ENCODE assay signal across 1 cellular context in the genomic region with DNA sequence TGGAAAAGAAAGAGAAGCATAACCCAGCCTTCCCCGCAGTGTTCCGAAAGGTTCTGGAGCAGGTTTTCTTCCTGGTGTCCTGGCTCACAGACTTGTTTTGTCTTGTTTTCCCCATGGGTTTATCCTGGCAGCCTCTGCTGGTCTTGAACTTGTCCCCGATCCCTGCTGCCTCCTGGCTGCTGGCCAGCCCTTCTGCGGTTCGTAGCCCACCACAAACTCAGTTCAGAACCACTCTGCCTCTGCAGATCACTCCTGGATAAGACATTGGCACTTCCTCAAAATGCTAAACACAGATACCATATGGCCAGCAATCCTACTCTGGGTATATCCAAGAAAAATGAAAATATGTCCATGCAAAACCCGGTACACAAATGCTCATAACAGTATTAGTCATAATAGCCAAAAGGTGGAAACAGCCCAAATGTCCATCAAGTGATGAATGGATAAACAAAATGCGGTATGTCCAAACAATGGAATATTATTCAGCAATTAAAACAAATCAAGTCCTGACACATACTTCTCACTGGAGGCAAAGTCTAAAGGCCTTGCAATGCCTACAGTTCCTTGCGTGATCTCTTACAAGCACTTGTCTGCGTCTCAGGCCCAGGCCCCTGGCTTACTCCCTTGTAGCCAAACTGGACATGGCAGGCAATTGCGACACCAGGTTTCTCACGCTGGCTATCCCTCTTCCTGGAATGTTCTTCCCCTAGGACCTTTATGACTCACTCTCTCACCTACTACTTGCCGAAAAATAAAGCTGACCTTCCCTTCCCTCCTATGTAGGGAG.
TF ChIP-seq lines count a peak whose summit lies in the region.

No MANE protein-coding gene starts in this region.

TF ChIP-seq in K562, 482 proteins besides CTCF, POLR2A, EP300 and RAD21:
- TF ChIP-seq ZNF77 (CRISPR knock-in tag; IDR thresholded peaks at IDR 0.05) (no peak), SPI1 (IDR thresholded peaks at IDR 0.05; ENCODE audit: borderline replicate concordance, low read depth, low read length) (peak; percentile 73), RHOXF2B (CRISPR knock-in tag; conservative IDR thresholded peaks at IDR 0.05) (no peak)
TF ChIP-seq in K562: peak in this region for 1.
